In the genomic region with DNA sequence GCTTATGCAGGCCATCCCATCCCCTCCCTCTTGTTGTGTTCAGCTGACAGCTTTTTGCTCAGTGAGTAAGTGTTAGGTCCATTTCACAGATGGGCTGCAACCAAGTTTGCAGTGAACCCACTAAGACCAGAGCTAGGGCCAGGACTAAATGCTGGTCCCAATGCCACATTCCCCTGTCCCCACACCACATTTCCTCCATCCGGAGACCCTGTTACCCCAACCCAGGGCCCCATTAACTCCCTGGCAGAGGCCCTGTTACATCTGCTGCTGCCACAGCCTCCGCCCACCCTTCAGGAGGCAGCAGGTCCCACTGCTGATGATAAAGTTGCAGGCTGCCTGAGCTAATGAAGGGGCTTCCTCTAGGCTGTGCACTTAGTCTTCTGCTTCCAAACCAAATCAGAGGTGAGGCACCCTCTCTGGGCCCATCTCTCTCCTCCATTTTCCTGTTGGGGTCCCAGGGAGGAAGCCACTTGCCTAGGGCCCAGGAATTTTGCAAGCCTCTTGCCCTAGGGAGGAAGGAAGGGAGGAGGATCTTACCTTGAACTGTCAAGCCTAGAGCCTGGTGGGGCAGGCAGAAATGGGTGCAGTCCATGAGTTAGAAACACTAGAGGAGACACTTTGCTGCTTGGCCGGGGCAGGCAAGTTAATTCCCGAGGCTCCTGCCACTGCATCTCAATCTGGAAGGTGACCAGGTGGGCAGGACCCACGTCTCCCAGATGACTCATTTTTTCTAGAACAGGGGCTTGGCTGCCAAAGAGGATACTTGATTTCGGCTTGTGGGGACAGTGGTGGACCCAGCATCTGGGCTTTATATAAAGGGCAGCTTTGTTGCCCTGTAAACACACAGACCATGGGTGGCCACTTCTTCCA, we compare ENCODE assay signal across 9 cellular contexts. TPM values are rescaled to one million over a fixed set of nuclear protein-coding genes. Genes with fewer than 3 reads are reported as not detected.
DNase-seq lines count a peak whose midpoint lies in the region; ATAC-seq and TF ChIP-seq lines count a peak whose summit lies in the region.
"Had no signal": no experiment of that assay in that cellular context is flagged by ENCODE, and none has a peak within 500 bp of the region (broad histone marks: within the 10 kb centered on the region; RNA-seq: fewer than 3 reads in every experiment).

No MANE protein-coding gene starts in this region.

- ATAC-seq in GM18907 (IDR thresholded peaks at IDR 0.05; ENCODE audit: unreplicated experiment) (no peak), HG03135 (IDR thresholded peaks at IDR 0.05; ENCODE audit: unreplicated experiment) (no peak)

- peaks cover 18% of the 10 kb centered on the region for H3K36me3 Mint-ChIP-seq in activated T-helper 2 cell treated with anti-CD3 and anti-CD28 coated beads, Interferon-gamma antibody, Interleukin-2, Interleukin-4, amounts not matched to agents 10 μg/mL and 5 μg/mL and 100 μg/mL, durations not matched to agents 14 hours and 24 hours and 36 hours (ENCODE audit: low read depth)
- no peaks in the 10 kb centered on the region for H3K36me3 Mint-ChIP-seq in type B pancreatic cell

- no peak for TF ChIP-seq CTCF in type B pancreatic cell (conservative IDR thresholded peaks at IDR 0.05)

- H3K4me1 Mint-ChIP-seq in activated T-helper 2 cell treated with anti-CD3 and anti-CD28 coated beads, Interferon-gamma antibody, Interleukin-2, Interleukin-4, amounts not matched to agents 10 μg/mL and 5 μg/mL and 100 μg/mL, durations not matched to agents 14 hours and 24 hours and 36 hours (ENCODE audit: low read depth) = peaks cover 8% of the 10 kb centered on the region
- peaks cover 13% of the 10 kb centered on the region for H3K4me1 Mint-ChIP-seq in type B pancreatic cell (ENCODE audit: unreplicated experiment)

- peak overlapping the region; percentile 82 for H3K4me3 Mint-ChIP-seq in activated T-helper 2 cell treated with anti-CD3 and anti-CD28 coated beads, Interferon-gamma antibody, Interleukin-2, Interleukin-4, amounts not matched to agents 10 μg/mL and 5 μg/mL and 100 μg/mL, durations not matched to agents 14 hours and 24 hours and 36 hours (ENCODE audit: low read depth)
- peak overlapping the region; percentile 84 for H3K4me3 Mint-ChIP-seq in type B pancreatic cell

- DNase-seq in activated T-cell treated with anti-CD3 and anti-CD28 coated beads, Interleukin-2, amount 50 U/mL, for 1 hour = peak; percentile 23
- no peak for DNase-seq in activated T-cell treated with anti-CD3 and anti-CD28 coated beads, Interleukin-2, amount 50 U/mL, for 48 hours
- no peak for DNase-seq in activated T-helper 2 cell treated with anti-CD3 and anti-CD28 coated beads, Interferon-gamma antibody, Interleukin-2, Interleukin-4, amounts not matched to agents 10 μg/mL and 5 μg/mL and 100 μg/mL, durations not matched to agents 14 hours and 24 hours and 36 hours (ENCODE audit: low spot score)
- DNase-seq in islet precursor cell (peak; percentile 51), type B pancreatic cell (ENCODE audit: extremely low spot score, unreplicated experiment) (peak; percentile 48), foreskin melanocyte (no peak)

- peak overlapping the region; percentile 30 for H3K27ac Mint-ChIP-seq in activated T-helper 2 cell treated with anti-CD3 and anti-CD28 coated beads, Interferon-gamma antibody, Interleukin-2, Interleukin-4, amounts not matched to agents 10 μg/mL and 5 μg/mL and 100 μg/mL, durations not matched to agents 14 hours and 24 hours and 36 hours
- H3K27ac Mint-ChIP-seq in type B pancreatic cell = peak overlapping the region; percentile 68

- no peaks in the 10 kb centered on the region for H3K9me3 Mint-ChIP-seq in activated T-helper 2 cell treated with anti-CD3 and anti-CD28 coated beads, Interferon-gamma antibody, Interleukin-2, Interleukin-4, amounts not matched to agents 10 μg/mL and 5 μg/mL and 100 μg/mL, durations not matched to agents 14 hours and 24 hours and 36 hours
- no peaks in the 10 kb centered on the region for H3K9me3 Mint-ChIP-seq in type B pancreatic cell

- H3K27me3 Mint-ChIP-seq in activated T-helper 2 cell treated with anti-CD3 and anti-CD28 coated beads, Interferon-gamma antibody, Interleukin-2, Interleukin-4, amounts not matched to agents 10 μg/mL and 5 μg/mL and 100 μg/mL, durations not matched to agents 14 hours and 24 hours and 36 hours (ENCODE audit: low read depth) = no peaks in the 10 kb centered on the region
- H3K27me3 Mint-ChIP-seq in type B pancreatic cell = no peaks in the 10 kb centered on the region

- intact Hi-C loops in activated T-helper 2 cell treated with anti-CD3 and anti-CD28 coated beads, Interferon-gamma antibody, Interleukin-2, Interleukin-4, amounts not matched to agents 10 μg/mL and 5 μg/mL and 100 μg/mL, durations not matched to agents 14 hours and 24 hours and 36 hours (cut with micrococcal nuclease) = loop anchor here (5.0 kb wide), 4 partner anchors 58 to 452 kb away; a partner anchor contains a TSS

RNA-seq across cellular contexts. Expression of a gene that starts 3.4 kb away (rescaled TPM):
- total RNA-seq in activated T-helper 2 cell treated with anti-CD3 and anti-CD28 coated beads, Interferon-gamma antibody, Interleukin-2, Interleukin-4, amounts not matched to agents 10 μg/mL and 5 μg/mL and 100 μg/mL, durations not matched to agents 14 hours and 24 hours and 36 hours = 135 and 142 TPM in 2 replicates
- total RNA-seq in type B pancreatic cell (ENCODE audit: low replicate concordance) = 107 and 133 TPM in 2 replicates

RNA-seq across cellular contexts. Expression of a gene that starts 16.6 kb away (rescaled TPM):
- 0.30 and 1.0 TPM in 2 replicates for total RNA-seq in activated T-helper 2 cell treated with anti-CD3 and anti-CD28 coated beads, Interferon-gamma antibody, Interleukin-2, Interleukin-4, amounts not matched to agents 10 μg/mL and 5 μg/mL and 100 μg/mL, durations not matched to agents 14 hours and 24 hours and 36 hours
- 78.5 and 155 TPM in 2 replicates for total RNA-seq in type B pancreatic cell (ENCODE audit: low replicate concordance)

RNA-seq across cellular contexts. Expression of a gene that starts 17.0 kb away (rescaled TPM):
- total RNA-seq in activated T-helper 2 cell treated with anti-CD3 and anti-CD28 coated beads, Interferon-gamma antibody, Interleukin-2, Interleukin-4, amounts not matched to agents 10 μg/mL and 5 μg/mL and 100 μg/mL, durations not matched to agents 14 hours and 24 hours and 36 hours = 0.25 and 0.37 TPM in 2 replicates
- total RNA-seq in type B pancreatic cell (ENCODE audit: low replicate concordance) = 0.59 and 1.2 TPM in 2 replicates

RNA-seq across cellular contexts. Expression of a gene that starts 26.6 kb away (rescaled TPM):
- total RNA-seq in activated T-helper 2 cell treated with anti-CD3 and anti-CD28 coated beads, Interferon-gamma antibody, Interleukin-2, Interleukin-4, amounts not matched to agents 10 μg/mL and 5 μg/mL and 100 μg/mL, durations not matched to agents 14 hours and 24 hours and 36 hours = 0.32 and 0.37 TPM in 2 replicates
- total RNA-seq in type B pancreatic cell (ENCODE audit: low replicate concordance) = 2.1 TPM in 1 of 2 replicates, not detected in the other
- total RNA-seq: renal cortical epithelial cell had no signal

RNA-seq across cellular contexts. Expression of a gene that starts 36.8 kb away (rescaled TPM):
- total RNA-seq in activated T-helper 2 cell treated with anti-CD3 and anti-CD28 coated beads, Interferon-gamma antibody, Interleukin-2, Interleukin-4, amounts not matched to agents 10 μg/mL and 5 μg/mL and 100 μg/mL, durations not matched to agents 14 hours and 24 hours and 36 hours = not detected in 2 replicates
- not detected in 2 replicates for total RNA-seq in type B pancreatic cell (ENCODE audit: low replicate concordance)
- total RNA-seq: renal cortical epithelial cell had no signal

Comparison
In these comparisons a context has a peak if more than half of its experiments do, and no peak if none do; other contexts are left out.
1. DNase-seq: peak in activated T-cell treated with anti-CD3 and anti-CD28 coated beads, Interleukin-2, amount 50 U/mL, for 1 hour (single experiment), islet precursor cell (single experiment) and type B pancreatic cell (single experiment); none in activated T-cell treated with anti-CD3 and anti-CD28 coated beads, Interleukin-2, amount 50 U/mL, for 48 hours (0 of 2), activated T-helper 2 cell treated with anti-CD3 and anti-CD28 coated beads, Interferon-gamma antibody, Interleukin-2, Interleukin-4, amounts not matched to agents 10 μg/mL and 5 μg/mL and 100 μg/mL, durations not matched to agents 14 hours and 24 hours and 36 hours (single experiment) and foreskin melanocyte (single experiment).
2. RNA of a gene that starts 16.6 kb away (total RNA-seq): 78.5 to 155 TPM in type B pancreatic cell; 0.30 to 1.0 TPM in activated T-helper 2 cell treated with anti-CD3 and anti-CD28 coated beads, Interferon-gamma antibody, Interleukin-2, Interleukin-4, amounts not matched to agents 10 μg/mL and 5 μg/mL and 100 μg/mL, durations not matched to agents 14 hours and 24 hours and 36 hours; every median in the first group is over 10 times any median in the second.